Comparison of ENCODE assay signal across 8 cellular contexts in genomic region chr5:148957591-148958202, GRCh38.
A peak's percentile ranks its signal among the peaks of the same experiment; 100 is the strongest.
DNase-seq lines count a peak whose midpoint lies in the region; ATAC-seq and TF ChIP-seq lines count a peak whose summit lies in the region.

No MANE protein-coding gene starts in this region.

- ATAC-seq in GM19035 (IDR thresholded peaks at IDR 0.05; ENCODE audit: unreplicated experiment) (peak; percentile 57), HG03457 (IDR thresholded peaks at IDR 0.05; ENCODE audit: unreplicated experiment) (no peak), HG03565 (IDR thresholded peaks at IDR 0.05; ENCODE audit: unreplicated experiment) (no peak)

- peaks cover 11% of the 10 kb centered on the region for H3K4me1 ChIP-seq in BE2C
- H3K4me1 ChIP-seq in parathyroid adenoma = peaks cover 39% of the 10 kb centered on the region

- peak overlapping the region; percentile 9 for H3K9ac ChIP-seq in parathyroid adenoma

- H3K27ac ChIP-seq in parathyroid adenoma = no peak overlapping the region

- H3K36me3 ChIP-seq in BE2C (no peaks in the 10 kb centered on the region), parathyroid adenoma (ENCODE audit: control insufficient read depth, insufficient read depth, low read length) (no peaks in the 10 kb centered on the region)

- DNase-seq in BE2C = peak; percentile 73
- DNase-seq in NCI-H1694 treated with DMSO at 0.1 percent for 48 hours (lab: John Stamatoyannopoulos, UW) = peak; percentile 31
- peak; percentile 16 to 26 for DNase-seq in activated CD4-positive, alpha-beta T cell treated with anti-CD3 and anti-CD28 coated beads, Interleukin-2, amount 50 U/mL, for 24 hours (ENCODE audit: low read depth in 1 of 2, low spot score in 1 of 2)
- DNase-seq in epithelial cell of proximal tubule (ENCODE audit: low read depth) = no peak

- H3K79me2 ChIP-seq in parathyroid adenoma = no peaks in the 10 kb centered on the region

- H3K27me3 ChIP-seq in BE2C = no peaks in the 10 kb centered on the region
- no peaks in the 10 kb centered on the region for H3K27me3 ChIP-seq in parathyroid adenoma (ENCODE audit: control insufficient read depth, insufficient read depth, low read length)

- no peak overlapping the region for H3K4me2 ChIP-seq in parathyroid adenoma (ENCODE audit: low read length)

- H3K4me3 ChIP-seq in BE2C (ENCODE audit: low read depth, low read length) (no peak overlapping the region), epithelial cell of proximal tubule (ENCODE audit: low read depth, low read length) (no peak overlapping the region), parathyroid adenoma (ENCODE audit: low read depth, low read length) (no peak overlapping the region)

- TF ChIP-seq CTCF in BE2C (IDR thresholded peaks at IDR 0.05; ENCODE audit: low read depth, low read length) (peak; percentile 97), epithelial cell of proximal tubule (conservative IDR thresholded peaks at IDR 0.05; ENCODE audit: low read depth, low read length) (peak; percentile 96), parathyroid adenoma (IDR thresholded peaks at IDR 0.05) (peak; percentile 91)

- H3K9me3 ChIP-seq in BE2C (no peaks in the 10 kb centered on the region), parathyroid adenoma (ENCODE audit: control insufficient read depth, low read length) (no peaks in the 10 kb centered on the region)

- peak overlapping the region; percentile 11 for H2AFZ ChIP-seq in parathyroid adenoma
